20 cellular contexts compared by ENCODE assay signal in genomic region chr4:26931451-26931850, GRCh38.
"Had no signal": no experiment of that assay in that cellular context is flagged by ENCODE, and none has a peak within 500 bp of the region (broad histone marks: within the 10 kb centered on the region; RNA-seq: fewer than 3 reads in every experiment).

No MANE protein-coding gene starts in this region.

- H3K4me3 ChIP-seq: coronary artery, prostate gland, skin epidermis, stomach, testis had no signal

- H3K27me3 Mint-ChIP-seq: type B pancreatic cell had no signal

- H3K4me1 ChIP-seq: prostate gland, testis had no signal

- H3K4me3 Mint-ChIP-seq: activated T-cell treated with anti-CD3 and anti-CD28 coated beads, Interleukin-2, amount 50 U/mL, for 72 hours; type B pancreatic cell had no signal

- H3K36me3 Mint-ChIP-seq: type B pancreatic cell had no signal

- H3K9me3 ChIP-seq: prostate gland, stomach, testis had no signal

- DNase-seq: activated CD4-positive, alpha-beta T cell treated with anti-CD3 and anti-CD28 coated beads, Interleukin-2, amount 50 U/mL, for 4 hours; activated effector memory CD4-positive, alpha-beta T cell treated with anti-CD3 and anti-CD28 coated beads, Interleukin-2, amount 50 U/mL, for 16 hours; activated naive CD4-positive, alpha-beta T cell treated with anti-CD3 and anti-CD28 coated beads, Interleukin-2, amount 50 U/mL, for 16 hours; activated T-cell treated with anti-CD3 and anti-CD28 coated beads, Interleukin-2, amount 50 U/mL, for 72 hours; aorta; brain microvascular endothelial cell; foreskin melanocyte; glutamatergic neuron; hypothalamus; right cardiac atrium; stimulated activated CD4-positive, alpha-beta T cell treated with anti-CD3 and anti-CD28 coated beads, Interleukin-15, amount 100 ng/mL, for 24 hours; stimulated activated CD4-positive, alpha-beta T cell treated with anti-CD3 and anti-CD28 coated beads, Interleukin-2, amount 100 ng/mL, for 48 hours; stomach; testis; WERI-Rb-1 had no signal

- H3K9me3 Mint-ChIP-seq: activated T-cell treated with anti-CD3 and anti-CD28 coated beads, Interleukin-2, amount 50 U/mL, for 72 hours; type B pancreatic cell had no signal

- H3K27ac Mint-ChIP-seq: type B pancreatic cell had no signal

- ATAC-seq: left lobe of liver, right cardiac atrium had no signal

- H3K36me3 ChIP-seq: brain microvascular endothelial cell, prostate gland, stomach, WERI-Rb-1 had no signal

- H3K27ac ChIP-seq: brain microvascular endothelial cell, coronary artery, prostate gland, skin epidermis, stomach, testis, WERI-Rb-1 had no signal

- H3K27me3 ChIP-seq: brain microvascular endothelial cell, stomach, testis had no signal
